Comparison of ENCODE assay signal across 1 cellular context in the genomic region with DNA sequence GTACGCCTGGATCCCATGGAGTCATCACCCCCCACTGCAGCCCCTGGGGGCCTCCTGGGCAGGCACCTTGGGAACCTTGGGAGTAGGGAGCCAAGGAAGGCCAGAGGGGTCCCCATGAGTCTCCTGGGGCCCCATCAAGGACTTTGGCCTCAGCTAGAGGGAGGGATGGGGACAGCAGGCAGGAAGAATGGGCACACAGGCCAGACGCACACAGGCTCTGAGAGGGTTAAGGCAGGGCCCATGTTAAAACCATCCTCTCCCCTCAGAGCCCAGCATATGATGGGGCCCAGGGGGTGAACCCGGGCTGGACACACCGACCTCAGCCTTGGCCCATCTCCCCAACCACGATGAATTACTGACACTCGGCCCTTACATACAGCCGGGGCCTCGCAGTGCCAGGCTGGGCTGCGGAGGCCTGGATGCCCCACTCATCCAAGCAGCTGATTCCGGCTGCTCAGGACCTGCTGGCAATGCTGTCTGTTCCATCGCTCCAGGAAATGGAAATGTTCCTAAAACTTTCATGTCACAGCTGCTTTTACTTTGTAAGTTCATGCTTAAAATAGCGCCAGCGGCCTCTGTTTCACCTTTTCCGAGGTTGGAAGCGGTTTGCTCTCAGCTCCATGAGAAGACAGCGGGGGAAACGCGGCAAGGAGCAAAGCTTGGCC.
TF ChIP-seq lines count a peak whose summit lies in the region.

No MANE protein-coding gene starts in this region.

TF ChIP-seq in WTC11, 78 proteins besides CTCF, POLR2A, EP300 and RAD21 (continued from another document):
- TF ChIP-seq, protein P1, sequence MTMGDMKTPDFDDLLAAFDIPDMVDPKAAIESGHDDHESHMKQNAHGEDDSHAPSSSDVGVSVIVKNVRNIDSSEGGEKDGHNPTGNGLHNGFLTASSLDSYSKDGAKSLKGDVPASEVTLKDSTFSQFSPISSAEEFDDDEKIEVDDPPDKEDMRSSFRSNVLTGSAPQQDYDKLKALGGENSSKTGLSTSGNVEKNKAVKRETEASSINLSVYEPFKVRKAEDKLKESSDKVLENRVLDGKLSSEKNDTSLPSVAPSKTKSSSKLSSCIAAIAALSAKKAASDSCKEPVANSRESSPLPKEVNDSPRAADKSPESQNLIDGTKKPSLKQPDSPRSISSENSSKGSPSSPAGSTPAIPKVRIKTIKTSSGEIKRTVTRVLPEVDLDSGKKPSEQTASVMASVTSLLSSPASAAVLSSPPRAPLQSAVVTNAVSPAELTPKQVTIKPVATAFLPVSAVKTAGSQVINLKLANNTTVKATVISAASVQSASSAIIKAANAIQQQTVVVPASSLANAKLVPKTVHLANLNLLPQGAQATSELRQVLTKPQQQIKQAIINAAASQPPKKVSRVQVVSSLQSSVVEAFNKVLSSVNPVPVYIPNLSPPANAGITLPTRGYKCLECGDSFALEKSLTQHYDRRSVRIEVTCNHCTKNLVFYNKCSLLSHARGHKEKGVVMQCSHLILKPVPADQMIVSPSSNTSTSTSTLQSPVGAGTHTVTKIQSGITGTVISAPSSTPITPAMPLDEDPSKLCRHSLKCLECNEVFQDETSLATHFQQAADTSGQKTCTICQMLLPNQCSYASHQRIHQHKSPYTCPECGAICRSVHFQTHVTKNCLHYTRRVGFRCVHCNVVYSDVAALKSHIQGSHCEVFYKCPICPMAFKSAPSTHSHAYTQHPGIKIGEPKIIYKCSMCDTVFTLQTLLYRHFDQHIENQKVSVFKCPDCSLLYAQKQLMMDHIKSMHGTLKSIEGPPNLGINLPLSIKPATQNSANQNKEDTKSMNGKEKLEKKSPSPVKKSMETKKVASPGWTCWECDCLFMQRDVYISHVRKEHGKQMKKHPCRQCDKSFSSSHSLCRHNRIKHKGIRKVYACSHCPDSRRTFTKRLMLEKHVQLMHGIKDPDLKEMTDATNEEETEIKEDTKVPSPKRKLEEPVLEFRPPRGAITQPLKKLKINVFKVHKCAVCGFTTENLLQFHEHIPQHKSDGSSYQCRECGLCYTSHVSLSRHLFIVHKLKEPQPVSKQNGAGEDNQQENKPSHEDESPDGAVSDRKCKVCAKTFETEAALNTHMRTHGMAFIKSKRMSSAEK (CRISPR knock-in tag; IDR thresholded peaks at IDR 0.05; ENCODE audit: borderline replicate concordance), result no peak
- TF ChIP-seq, protein P2, sequence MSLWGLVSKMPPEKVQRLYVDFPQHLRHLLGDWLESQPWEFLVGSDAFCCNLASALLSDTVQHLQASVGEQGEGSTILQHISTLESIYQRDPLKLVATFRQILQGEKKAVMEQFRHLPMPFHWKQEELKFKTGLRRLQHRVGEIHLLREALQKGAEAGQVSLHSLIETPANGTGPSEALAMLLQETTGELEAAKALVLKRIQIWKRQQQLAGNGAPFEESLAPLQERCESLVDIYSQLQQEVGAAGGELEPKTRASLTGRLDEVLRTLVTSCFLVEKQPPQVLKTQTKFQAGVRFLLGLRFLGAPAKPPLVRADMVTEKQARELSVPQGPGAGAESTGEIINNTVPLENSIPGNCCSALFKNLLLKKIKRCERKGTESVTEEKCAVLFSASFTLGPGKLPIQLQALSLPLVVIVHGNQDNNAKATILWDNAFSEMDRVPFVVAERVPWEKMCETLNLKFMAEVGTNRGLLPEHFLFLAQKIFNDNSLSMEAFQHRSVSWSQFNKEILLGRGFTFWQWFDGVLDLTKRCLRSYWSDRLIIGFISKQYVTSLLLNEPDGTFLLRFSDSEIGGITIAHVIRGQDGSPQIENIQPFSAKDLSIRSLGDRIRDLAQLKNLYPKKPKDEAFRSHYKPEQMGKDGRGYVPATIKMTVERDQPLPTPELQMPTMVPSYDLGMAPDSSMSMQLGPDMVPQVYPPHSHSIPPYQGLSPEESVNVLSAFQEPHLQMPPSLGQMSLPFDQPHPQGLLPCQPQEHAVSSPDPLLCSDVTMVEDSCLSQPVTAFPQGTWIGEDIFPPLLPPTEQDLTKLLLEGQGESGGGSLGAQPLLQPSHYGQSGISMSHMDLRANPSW (CRISPR knock-in tag; conservative IDR thresholded peaks at IDR 0.05; ENCODE audit: low read depth), result no peak
- no peak for TF ChIP-seq GRHL2 (CRISPR knock-in tag; IDR thresholded peaks at IDR 0.05; ENCODE audit: insufficient replicate concordance, severe bottlenecking)
- TF ChIP-seq GTF2I (CRISPR knock-in tag; conservative IDR thresholded peaks at IDR 0.05), result no peak
